In the genomic region with DNA sequence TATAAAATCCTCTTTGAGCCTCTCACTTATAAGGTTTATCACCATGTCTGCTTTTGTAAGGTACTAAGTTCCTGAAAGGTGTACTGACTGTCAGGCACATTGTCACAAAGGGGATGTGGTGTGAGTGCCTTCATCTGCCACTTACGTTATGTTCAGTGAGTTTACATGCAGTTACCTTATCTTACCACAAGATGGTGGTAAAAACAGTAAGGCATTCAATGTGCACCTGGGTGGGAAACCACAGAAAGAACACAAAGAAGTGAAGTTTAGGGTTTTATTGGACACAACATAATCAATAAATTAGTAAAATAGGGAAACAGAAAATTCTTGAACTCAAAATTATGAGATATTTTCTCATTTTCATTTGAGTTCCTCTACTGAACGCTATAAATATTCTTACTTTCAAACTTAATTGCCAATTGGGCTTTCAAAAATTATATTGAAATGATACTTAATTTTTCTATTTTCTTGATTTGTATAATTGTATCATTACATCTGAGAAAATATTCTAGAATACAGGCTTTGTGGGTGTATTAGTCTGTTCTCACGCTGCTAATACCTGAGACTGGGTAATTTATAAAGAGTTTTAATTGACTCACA, we compare ENCODE assay signal across 9 cellular contexts.
DNase-seq lines count a peak whose midpoint lies in the region; ATAC-seq and TF ChIP-seq lines count a peak whose summit lies in the region.
"Had no signal": no experiment of that assay in that cellular context is flagged by ENCODE, and none has a peak within 500 bp of the region (broad histone marks: within the 10 kb centered on the region; RNA-seq: fewer than 3 reads in every experiment).

No MANE protein-coding gene starts in this region.

- ATAC-seq in GM19324 (IDR thresholded peaks at IDR 0.05; ENCODE audit: low FRiP score, unreplicated experiment) (peak; percentile 81), HG03196 (IDR thresholded peaks at IDR 0.05; ENCODE audit: unreplicated experiment) (peak; percentile 85), left lung (peak; percentile 81)
- no peak for ATAC-seq in stimulated activated memory B cell treated with anti-CD40 and anti-IgM and Interleukin-4, amounts not matched to agents 10 μg/mL and 1 μg/mL and 100 μg/mL, for 72 hours

- no peaks in the 10 kb centered on the region for H3K4me1 Mint-ChIP-seq in stimulated activated memory B cell treated with anti-CD40 and anti-IgM and Interleukin-4, amounts not matched to agents 10 μg/mL and 1 μg/mL and 100 μg/mL, for 72 hours

- no peaks in the 10 kb centered on the region for H3K27me3 ChIP-seq in breast epithelium
- no peaks in the 10 kb centered on the region for H3K27me3 ChIP-seq in left lung

- H3K9me3 ChIP-seq in breast epithelium (no peaks in the 10 kb centered on the region), left lung (peaks cover 0 to 3% of the 10 kb centered on the region in 2 donors)

- TF ChIP-seq POLR2A in breast epithelium (IDR thresholded peaks at IDR 0.05) = no peak

- no peak overlapping the region for H3K4me3 Mint-ChIP-seq in stimulated activated memory B cell treated with anti-CD40 and anti-IgM and Interleukin-4, amounts not matched to agents 10 μg/mL and 1 μg/mL and 100 μg/mL, for 72 hours

- H3K9me3 Mint-ChIP-seq in stimulated activated memory B cell treated with anti-CD40 and anti-IgM and Interleukin-4, amounts not matched to agents 10 μg/mL and 1 μg/mL and 100 μg/mL, for 72 hours = peaks cover 2% of the 10 kb centered on the region

- no peaks in the 10 kb centered on the region for H3K36me3 Mint-ChIP-seq in stimulated activated memory B cell treated with anti-CD40 and anti-IgM and Interleukin-4, amounts not matched to agents 10 μg/mL and 1 μg/mL and 100 μg/mL, for 72 hours

- H3K27me3 Mint-ChIP-seq in stimulated activated memory B cell treated with anti-CD40 and anti-IgM and Interleukin-4, amounts not matched to agents 10 μg/mL and 1 μg/mL and 100 μg/mL, for 72 hours = no peaks in the 10 kb centered on the region

- H3K4me3 ChIP-seq in breast epithelium = no peak overlapping the region
- H3K4me3 ChIP-seq in left lung = no peak overlapping the region
- H3K4me3 ChIP-seq: skin epidermis had no signal

- H3K36me3 ChIP-seq in breast epithelium (no peaks in the 10 kb centered on the region), left lung (no peaks in the 10 kb centered on the region)

- peak; percentile 38 for DNase-seq in Caki2 (ENCODE audit: low read depth)
- DNase-seq in NCI-H446 treated with DMSO at 0.1 percent for 48 hours (lab: John Stamatoyannopoulos, UW) = peak; percentile 40
- no peak for DNase-seq in breast epithelium (ENCODE audit: low spot score in 2 of 2)
- no peak for DNase-seq in left lung
- DNase-seq in ureter (ENCODE audit: low spot score) = no peak

- intact Hi-C loops in breast epithelium (cut with DNase I; ENCODE audit: low total_unique reads) (no loop called here), left lung (cut with DNase I) (no loop called here)

- no peak overlapping the region for H3K27ac Mint-ChIP-seq in stimulated activated memory B cell treated with anti-CD40 and anti-IgM and Interleukin-4, amounts not matched to agents 10 μg/mL and 1 μg/mL and 100 μg/mL, for 72 hours

- peak; percentile 25 to 56 (median 42) for TF ChIP-seq CTCF in breast epithelium (IDR thresholded peaks at IDR 0.05)
- TF ChIP-seq CTCF in left lung (IDR thresholded peaks at IDR 0.05) = peak; percentile 51 to 62

- in situ Hi-C loops in Caki2 (cut with HindIII; ENCODE audit: low pct_unique_long_range_greater_than_20kb, low sequenced_read_pairs) = no loop called here

- no peaks in the 10 kb centered on the region for H3K4me1 ChIP-seq in breast epithelium
- H3K4me1 ChIP-seq in left lung = no peaks in the 10 kb centered on the region

- H3K27ac ChIP-seq in breast epithelium (no peak overlapping the region), left lung (no peak overlapping the region)
- H3K27ac ChIP-seq: skin epidermis had no signal

Comparison
In these comparisons a context has a peak if more than half of its experiments do, and no peak if none do; other contexts are left out.
1. DNase-seq: peak in Caki2 (single experiment) and NCI-H446 treated with DMSO at 0.1 percent for 48 hours (single experiment); none in breast epithelium (0 of 2), left lung (0 of 2) and ureter (single experiment).